17 cellular contexts compared by ENCODE assay signal in genomic region chr19:33000910-33001309, GRCh38. TPM values are rescaled to one million over a fixed set of nuclear protein-coding genes. Genes with fewer than 3 reads are reported as not detected.
DNase-seq lines count a peak whose midpoint lies in the region; ATAC-seq and TF ChIP-seq lines count a peak whose summit lies in the region.
"Had no signal": no experiment of that assay in that cellular context is flagged by ENCODE, and none has a peak within 500 bp of the region (broad histone marks: within the 10 kb centered on the region; RNA-seq: fewer than 3 reads in every experiment).

No MANE protein-coding gene starts in this region.

- H3K4me1 ChIP-seq in CD4-positive, CD25-positive, alpha-beta regulatory T cell (ENCODE audit: control insufficient read depth, insufficient read depth, low read length, poor library complexity, severe bottlenecking), result peaks cover 13% of the 10 kb centered on the region
- H3K4me1 ChIP-seq in naive thymus-derived CD4-positive, alpha-beta T cell (ENCODE audit: control insufficient read depth in 2 of 2, insufficient read depth in 2 of 2, low read length in 2 of 2), result peaks cover 3% of the 10 kb centered on the region in 2 donors
- H3K4me1 ChIP-seq in left lung, result no peaks in the 10 kb centered on the region

- no peaks in the 10 kb centered on the region for H3K36me3 ChIP-seq in CD4-positive, CD25-positive, alpha-beta regulatory T cell (ENCODE audit: control insufficient read depth, insufficient read depth, low read length)
- H3K36me3 ChIP-seq in naive thymus-derived CD4-positive, alpha-beta T cell (ENCODE audit: control insufficient read depth in 2 of 3, insufficient read depth in 3 of 3, low read length in 3 of 3), result no peaks in the 10 kb centered on the region
- H3K36me3 ChIP-seq in left lung, result no peaks in the 10 kb centered on the region

- no peaks in the 10 kb centered on the region for H3K9me3 Mint-ChIP-seq in activated CD8-positive, alpha-beta T cell treated with anti-CD3 and anti-CD28 coated beads, Interleukin-2, amount 10 ng/mL, durations not matched to agents 7 days and 5 days (ENCODE audit: insufficient read depth)
- no peaks in the 10 kb centered on the region for H3K9me3 Mint-ChIP-seq in activated CD8-positive, alpha-beta T cell treated with anti-CD3 and anti-CD28 coated beads for 36 hours
- peaks cover 0 to 4% (median 0%) of the 10 kb centered on the region in 7 donors for H3K9me3 Mint-ChIP-seq in CD4-positive, CD25-positive, alpha-beta regulatory T cell
- peaks cover 0 to 1% (median 0%) of the 10 kb centered on the region in 11 donors for H3K9me3 Mint-ChIP-seq in naive thymus-derived CD4-positive, alpha-beta T cell

- peak overlapping the region; percentile 4 for H3K4me3 ChIP-seq in CD4-positive, CD25-positive, alpha-beta regulatory T cell (ENCODE audit: low read depth, low read length)
- H3K4me3 ChIP-seq in naive thymus-derived CD4-positive, alpha-beta T cell (ENCODE audit: low read length), result no peak overlapping the region
- no peak overlapping the region for H3K4me3 ChIP-seq in left lung

- H3K27me3 Mint-ChIP-seq in activated CD8-positive, alpha-beta T cell treated with anti-CD3 and anti-CD28 coated beads, Interleukin-2, amount 10 ng/mL, durations not matched to agents 7 days and 5 days (ENCODE audit: low read depth), result no peaks in the 10 kb centered on the region
- no peaks in the 10 kb centered on the region for H3K27me3 Mint-ChIP-seq in activated CD8-positive, alpha-beta T cell treated with anti-CD3 and anti-CD28 coated beads for 36 hours
- peaks cover 5% of the 10 kb centered on the region for H3K27me3 Mint-ChIP-seq in CD4-positive, CD25-positive, alpha-beta regulatory T cell
- peaks cover 4% of the 10 kb centered on the region for H3K27me3 Mint-ChIP-seq in T-helper 17 cell
- H3K27me3 Mint-ChIP-seq in naive thymus-derived CD4-positive, alpha-beta T cell, result peaks cover 0 to 5% (median 0%) of the 10 kb centered on the region in 5 donors

- no peak for DNase-seq in activated CD8-positive, alpha-beta T cell treated with anti-CD3 and anti-CD28 coated beads, Interleukin-2, amount 10 ng/mL, durations not matched to agents 7 days and 5 days
- DNase-seq in activated CD8-positive, alpha-beta T cell treated with anti-CD3 and anti-CD28 coated beads for 36 hours, result no peak
- no peak for DNase-seq in CD4-positive, CD25-positive, alpha-beta regulatory T cell
- no peak for DNase-seq in T-helper 17 cell
- DNase-seq in naive thymus-derived CD4-positive, alpha-beta T cell, result no peak
- DNase-seq in C1 segment of cervical spinal cord (lab: John Stamatoyannopoulos, UW), result no peak
- DNase-seq in left lung, result no peak
- DNase-seq in GM10248 (ENCODE audit: extremely low spot score), result no peak
- DNase-seq: Calu3; EL; HCEC 1CT; NCI-H1105 treated with DMSO at 0.1 percent for 48 hours; NCI-H1694; NCI-H748 treated with DMSO at 0.1 percent for 48 hours; NK-92 treated with Interleukin-12 subunit alpha and Interleukin-12 subunit beta, amount 100 ng/mL, for 24 hours had no signal

- POLR2A ChIA-PET in activated CD8-positive, alpha-beta T cell treated with anti-CD3 and anti-CD28 coated beads, Interleukin-2, amount 10 ng/mL, durations not matched to agents 7 days and 5 days (lab: Charles Lee), result no interaction called here
- POLR2A ChIA-PET in activated CD8-positive, alpha-beta T cell treated with anti-CD3 and anti-CD28 coated beads for 36 hours (lab: Charles Lee), result no interaction called here
- POLR2A ChIA-PET in naive thymus-derived CD4-positive, alpha-beta T cell (lab: Charles Lee), result no interaction called here
- POLR2A ChIA-PET in GM10248 (lab: Yijun Ruan, JAX), result no interaction called here

- no peak overlapping the region for H3K4me3 Mint-ChIP-seq in activated CD8-positive, alpha-beta T cell treated with anti-CD3 and anti-CD28 coated beads, Interleukin-2, amount 10 ng/mL, durations not matched to agents 7 days and 5 days
- no peak overlapping the region for H3K4me3 Mint-ChIP-seq in activated CD8-positive, alpha-beta T cell treated with anti-CD3 and anti-CD28 coated beads for 36 hours
- H3K4me3 Mint-ChIP-seq in CD4-positive, CD25-positive, alpha-beta regulatory T cell, result peak overlapping the region in 3 of 4 donors; percentile 1 to 86 (median 73)
- H3K4me3 Mint-ChIP-seq in T-helper 17 cell, result peak overlapping the region; percentile 79
- H3K4me3 Mint-ChIP-seq in naive thymus-derived CD4-positive, alpha-beta T cell, result peak overlapping the region in 7 of 10 donors; percentile 27 to 82 (median 62)
- H3K4me3 Mint-ChIP-seq: CD14-positive monocyte had no signal

- H3K4me1 Mint-ChIP-seq in activated CD8-positive, alpha-beta T cell treated with anti-CD3 and anti-CD28 coated beads, Interleukin-2, amount 10 ng/mL, durations not matched to agents 7 days and 5 days (ENCODE audit: low read depth), result peaks cover 27% of the 10 kb centered on the region
- peaks cover 7% of the 10 kb centered on the region for H3K4me1 Mint-ChIP-seq in activated CD8-positive, alpha-beta T cell treated with anti-CD3 and anti-CD28 coated beads for 36 hours (ENCODE audit: low read depth)
- H3K4me1 Mint-ChIP-seq in CD4-positive, CD25-positive, alpha-beta regulatory T cell, result peaks cover 0 to 30% (median 11%) of the 10 kb centered on the region in 4 donors
- H3K4me1 Mint-ChIP-seq in T-helper 17 cell, result peaks cover 16% of the 10 kb centered on the region
- peaks cover 10 to 22% (median 16%) of the 10 kb centered on the region in 7 donors for H3K4me1 Mint-ChIP-seq in naive thymus-derived CD4-positive, alpha-beta T cell
- H3K4me1 Mint-ChIP-seq: CD14-positive monocyte had no signal

- no peak overlapping the region for H3K27ac ChIP-seq in CD4-positive, CD25-positive, alpha-beta regulatory T cell (ENCODE audit: insufficient read depth, low read length, poor library complexity, severe bottlenecking)
- H3K27ac ChIP-seq in naive thymus-derived CD4-positive, alpha-beta T cell (ENCODE audit: low read depth, low read length), result no peak overlapping the region
- no peak overlapping the region for H3K27ac ChIP-seq in left lung

- H3K27ac Mint-ChIP-seq in activated CD8-positive, alpha-beta T cell treated with anti-CD3 and anti-CD28 coated beads, Interleukin-2, amount 10 ng/mL, durations not matched to agents 7 days and 5 days, result peak overlapping the region; percentile 86
- H3K27ac Mint-ChIP-seq in activated CD8-positive, alpha-beta T cell treated with anti-CD3 and anti-CD28 coated beads for 36 hours, result no peak overlapping the region
- peak overlapping the region; percentile 62 to 87 (median 70) for H3K27ac Mint-ChIP-seq in CD4-positive, CD25-positive, alpha-beta regulatory T cell
- H3K27ac Mint-ChIP-seq in T-helper 17 cell, result no peak overlapping the region
- H3K27ac Mint-ChIP-seq in naive thymus-derived CD4-positive, alpha-beta T cell, result peak overlapping the region in 5 of 9 donors; percentile 14 to 84 (median 70)
- H3K27ac Mint-ChIP-seq: CD14-positive monocyte had no signal

- H3K9me3 ChIP-seq in CD4-positive, CD25-positive, alpha-beta regulatory T cell (ENCODE audit: control insufficient read depth in 2 of 2, low read length in 2 of 2), result no peaks in the 10 kb centered on the region
- H3K9me3 ChIP-seq in T-helper 17 cell (ENCODE audit: control insufficient read depth, low read length, poor library complexity, severe bottlenecking) (no peaks in the 10 kb centered on the region), left lung (no peaks in the 10 kb centered on the region)
- no peaks in the 10 kb centered on the region for H3K9me3 ChIP-seq in naive thymus-derived CD4-positive, alpha-beta T cell (ENCODE audit: control insufficient read depth in 2 of 3, low read length in 3 of 3)

- intact Hi-C loops in activated CD8-positive, alpha-beta T cell treated with anti-CD3 and anti-CD28 coated beads for 36 hours (cut with micrococcal nuclease), result no loop called here
- intact Hi-C loops in naive thymus-derived CD4-positive, alpha-beta T cell (cut with micrococcal nuclease), result no loop called here
- intact Hi-C loops in left lung (cut with DNase I), result no loop called here

- CTCF ChIA-PET in activated CD8-positive, alpha-beta T cell treated with anti-CD3 and anti-CD28 coated beads, Interleukin-2, amount 10 ng/mL, durations not matched to agents 7 days and 5 days (lab: Charles Lee), result interaction anchor here (1.7 kb wide), 1 partner anchor 80 kb away, joined by 4 read pairs; the partner anchor contains the start of gene GPATCH1
- CTCF ChIA-PET in activated CD8-positive, alpha-beta T cell treated with anti-CD3 and anti-CD28 coated beads for 36 hours (lab: Charles Lee), result no interaction called here
- CTCF ChIA-PET in naive thymus-derived CD4-positive, alpha-beta T cell (lab: Charles Lee), result no interaction called here
- CTCF ChIA-PET in GM10248 (lab: Yijun Ruan, JAX), result no interaction called here

- no peaks in the 10 kb centered on the region for H3K27me3 ChIP-seq in CD4-positive, CD25-positive, alpha-beta regulatory T cell (ENCODE audit: control insufficient read depth, insufficient read depth, low read length)
- H3K27me3 ChIP-seq in naive thymus-derived CD4-positive, alpha-beta T cell (ENCODE audit: control insufficient read depth in 2 of 2, insufficient read depth in 2 of 2, low read length in 2 of 2), result no peaks in the 10 kb centered on the region
- no peaks in the 10 kb centered on the region for H3K27me3 ChIP-seq in left lung

- ATAC-seq in activated CD8-positive, alpha-beta T cell treated with anti-CD3 and anti-CD28 coated beads, Interleukin-2, amount 10 ng/mL, durations not matched to agents 7 days and 5 days, result no peak
- no peak for ATAC-seq in activated CD8-positive, alpha-beta T cell treated with anti-CD3 and anti-CD28 coated beads for 36 hours
- ATAC-seq in CD4-positive, CD25-positive, alpha-beta regulatory T cell (ENCODE audit: low read depth in 2 of 2), result no peak
- ATAC-seq in T-helper 17 cell (no peak), left lung (no peak)
- no peak for ATAC-seq in naive thymus-derived CD4-positive, alpha-beta T cell
- ATAC-seq: Right ventricle myocardium inferior had no signal

- peaks cover 3% of the 10 kb centered on the region for H3K36me3 Mint-ChIP-seq in activated CD8-positive, alpha-beta T cell treated with anti-CD3 and anti-CD28 coated beads, Interleukin-2, amount 10 ng/mL, durations not matched to agents 7 days and 5 days (ENCODE audit: low read depth)
- no peaks in the 10 kb centered on the region for H3K36me3 Mint-ChIP-seq in activated CD8-positive, alpha-beta T cell treated with anti-CD3 and anti-CD28 coated beads for 36 hours (ENCODE audit: low read depth)
- H3K36me3 Mint-ChIP-seq in CD4-positive, CD25-positive, alpha-beta regulatory T cell, result no peaks in the 10 kb centered on the region
- no peaks in the 10 kb centered on the region for H3K36me3 Mint-ChIP-seq in T-helper 17 cell (ENCODE audit: low read depth)
- H3K36me3 Mint-ChIP-seq in naive thymus-derived CD4-positive, alpha-beta T cell, result no peaks in the 10 kb centered on the region
- H3K36me3 Mint-ChIP-seq: CD14-positive monocyte had no signal

- no peak for TF ChIP-seq CTCF in activated CD8-positive, alpha-beta T cell treated with anti-CD3 and anti-CD28 coated beads for 36 hours (IDR thresholded peaks at IDR 0.05)
- TF ChIP-seq CTCF in left lung (IDR thresholded peaks at IDR 0.05) (no peak), GM10248 (IDR thresholded peaks at IDR 0.05; ENCODE audit: control extremely low read depth, extremely low read depth, low read depth, missing control alignments) (no peak)

RNA-seq across cellular contexts. Expression of gene FAAP24, which starts 28.9 kb away (rescaled TPM):
- total RNA-seq in activated CD8-positive, alpha-beta T cell treated with anti-CD3 and anti-CD28 coated beads, Interleukin-2, amount 10 ng/mL, durations not matched to agents 7 days and 5 days, result 1 to 10 TPM; 8.8 to 8.9 TPM
- 1 to 10 TPM; 6.7 to 8.2 TPM for total RNA-seq in activated CD8-positive, alpha-beta T cell treated with anti-CD3 and anti-CD28 coated beads for 36 hours
- 1.2 TPM for total RNA-seq in CD4-positive, CD25-positive, alpha-beta regulatory T cell
- polyA plus RNA-seq in CD4-positive, CD25-positive, alpha-beta regulatory T cell, result 1 to 10 TPM; 2.3 to 3.4 (median 3.2) TPM
- 1 to 10 TPM; 2.1 to 2.2 TPM for total RNA-seq in T-helper 17 cell
- 1 to 10 TPM in 4 of 5 experiments, under 1 TPM in 1; 0.71 to 7.2 (median 2.5) TPM for total RNA-seq in naive thymus-derived CD4-positive, alpha-beta T cell
- polyA plus RNA-seq in naive thymus-derived CD4-positive, alpha-beta T cell, result 1 to 10 TPM; 2.3 to 3.9 TPM
- total RNA-seq in left lung, result 1 to 10 TPM; 2.7 to 4.8 TPM

RNA-seq across cellular contexts. Expression of gene CEP89, which starts 29.2 kb away (rescaled TPM):
- 10 to 100 TPM; 20.0 to 23.2 TPM for total RNA-seq in activated CD8-positive, alpha-beta T cell treated with anti-CD3 and anti-CD28 coated beads, Interleukin-2, amount 10 ng/mL, durations not matched to agents 7 days and 5 days
- 10 to 100 TPM; 10.3 to 12.1 TPM for total RNA-seq in activated CD8-positive, alpha-beta T cell treated with anti-CD3 and anti-CD28 coated beads for 36 hours
- 10.8 TPM for total RNA-seq in CD4-positive, CD25-positive, alpha-beta regulatory T cell
- polyA plus RNA-seq in CD4-positive, CD25-positive, alpha-beta regulatory T cell, result 10 to 100 TPM in 2 of 4 donors, 1 to 10 TPM in 2; 8.7 to 11.3 (median 9.7) TPM
- 1 to 10 TPM; 9.5 to 9.8 TPM for total RNA-seq in T-helper 17 cell
- 10 to 100 TPM in 3 of 5 experiments, 1 to 10 TPM in 2; 7.4 to 22.4 (median 20.1) TPM for total RNA-seq in naive thymus-derived CD4-positive, alpha-beta T cell
- 10 to 100 TPM in 1 of 2 donors, 1 to 10 TPM in 1; 9.6 to 12.4 TPM for polyA plus RNA-seq in naive thymus-derived CD4-positive, alpha-beta T cell
- total RNA-seq in left lung, result 10 to 100 TPM; 19.1 to 22.4 TPM

Comparison
In these comparisons a context has a peak if more than half of its experiments do, and no peak if none do; other contexts are left out.
1. H3K27ac Mint-ChIP-seq: peak in activated CD8-positive, alpha-beta T cell treated with anti-CD3 and anti-CD28 coated beads, Interleukin-2, amount 10 ng/mL, durations not matched to agents 7 days and 5 days (single experiment), CD4-positive, CD25-positive, alpha-beta regulatory T cell (3 of 3) and naive thymus-derived CD4-positive, alpha-beta T cell (5 of 9); none in activated CD8-positive, alpha-beta T cell treated with anti-CD3 and anti-CD28 coated beads for 36 hours (single experiment) and T-helper 17 cell (single experiment).
2. H3K4me3 Mint-ChIP-seq: peak in CD4-positive, CD25-positive, alpha-beta regulatory T cell (3 of 4), T-helper 17 cell (single experiment) and naive thymus-derived CD4-positive, alpha-beta T cell (7 of 10); none in activated CD8-positive, alpha-beta T cell treated with anti-CD3 and anti-CD28 coated beads, Interleukin-2, amount 10 ng/mL, durations not matched to agents 7 days and 5 days (single experiment) and activated CD8-positive, alpha-beta T cell treated with anti-CD3 and anti-CD28 coated beads for 36 hours (single experiment).